ENCODE assay signal across 34 cellular contexts in the genomic region with DNA sequence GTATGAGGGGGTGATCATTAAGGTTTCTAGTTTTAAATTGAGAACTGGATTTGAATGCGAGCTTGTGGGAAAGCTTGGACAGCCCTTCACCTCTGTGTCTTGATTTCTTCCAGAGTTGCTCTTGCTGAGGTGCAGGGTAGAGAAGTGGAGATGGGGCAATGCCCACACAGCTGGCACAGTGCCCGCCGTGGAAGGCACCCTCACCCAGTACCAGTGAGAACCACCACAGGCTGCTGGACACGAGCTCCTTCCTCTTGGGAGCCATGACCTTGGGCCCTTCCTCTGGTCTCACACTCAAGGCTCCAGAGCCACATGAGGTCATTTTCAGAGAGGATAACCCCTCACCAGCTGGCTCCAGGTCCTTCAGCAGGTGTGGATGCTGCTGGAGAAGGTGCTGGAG.
"Had no signal": no experiment of that assay in that cellular context is flagged by ENCODE, and none has a peak within 500 bp of the region (broad histone marks: within the 10 kb centered on the region; RNA-seq: fewer than 3 reads in every experiment).

No MANE protein-coding gene starts in this region.

- H3K36me3 ChIP-seq: MG63 had no signal

- H3K27me3 ChIP-seq: MG63 had no signal

- DNase-seq: Karpas-422, Kasumi-1, MG63, MM.1S, MV-4-11, NCI-H1048, NCI-H1092, NCI-H1092 treated with DMSO at 0.1 percent for 48 hours, NCI-H1105, NCI-H1105 treated with DMSO at 0.1 percent for 48 hours, NCI-H1417, NCI-H1417 treated with DMSO at 0.1 percent for 48 hours, NCI-H1436, NCI-H1436 treated with DMSO at 0.1 percent for 48 hours, NCI-H146, NCI-H1694, NCI-H1694 treated with DMSO at 0.1 percent for 48 hours, NCI-H187, NCI-H187 treated with DMSO at 0.1 percent for 48 hours, NCI-H1930, NCI-H2029, NCI-H2029 treated with DMSO at 0.1 percent for 48 hours, NCI-H2081, NCI-H2081 treated with DMSO at 0.1 percent for 48 hours, NCI-H2107, NCI-H2171, NCI-H2171 treated with DMSO at 0.1 percent for 48 hours, NCI-H2227 treated with DMSO at 0.1 percent for 48 hours, NCI-H226, NCI-H345, NCI-H446, NCI-H446 treated with DMSO at 0.1 percent for 48 hours, NCI-H510A, NCI-H510A treated with DMSO at 0.1 percent for 48 hours had no signal

- H3K4me3 ChIP-seq: MG63 had no signal

- H3K9me3 ChIP-seq: MG63 had no signal
